In genomic region chr6:25637211-25637610, GRCh38 we compare ENCODE assay signal across 1 cellular context.
A peak's percentile ranks its signal among the peaks of the same experiment; 100 is the strongest.
TF ChIP-seq lines count a peak whose summit lies in the region.

No MANE protein-coding gene starts in this region.

TF ChIP-seq in HepG2, 621 proteins besides CTCF, POLR2A, EP300 and RAD21 (continued from another document and continues in another):
- TF ChIP-seq STAT6 (CRISPR knock-in tag; IDR thresholded peaks at IDR 0.05; ENCODE audit: borderline replicate concordance) = no peak
- TF ChIP-seq, protein P1, sequence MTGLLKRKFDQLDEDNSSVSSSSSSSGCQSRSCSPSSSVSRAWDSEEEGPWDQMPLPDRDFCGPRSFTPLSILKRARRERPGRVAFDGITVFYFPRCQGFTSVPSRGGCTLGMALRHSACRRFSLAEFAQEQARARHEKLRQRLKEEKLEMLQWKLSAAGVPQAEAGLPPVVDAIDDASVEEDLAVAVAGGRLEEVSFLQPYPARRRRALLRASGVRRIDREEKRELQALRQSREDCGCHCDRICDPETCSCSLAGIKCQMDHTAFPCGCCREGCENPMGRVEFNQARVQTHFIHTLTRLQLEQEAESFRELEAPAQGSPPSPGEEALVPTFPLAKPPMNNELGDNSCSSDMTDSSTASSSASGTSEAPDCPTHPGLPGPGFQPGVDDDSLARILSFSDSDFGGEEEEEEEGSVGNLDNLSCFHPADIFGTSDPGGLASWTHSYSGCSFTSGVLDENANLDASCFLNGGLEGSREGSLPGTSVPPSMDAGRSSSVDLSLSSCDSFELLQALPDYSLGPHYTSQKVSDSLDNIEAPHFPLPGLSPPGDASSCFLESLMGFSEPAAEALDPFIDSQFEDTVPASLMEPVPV (CRISPR knock-in tag; IDR thresholded peaks at IDR 0.05) = no peak
- TF ChIP-seq PCBP1 (IDR thresholded peaks at IDR 0.05; ENCODE audit: borderline replicate concordance, low read depth, low read length) = no peak
- TF ChIP-seq MTF2 (CRISPR knock-in tag; IDR thresholded peaks at IDR 0.05; ENCODE audit: borderline replicate concordance) = no peak
- no peak for TF ChIP-seq ZNF337 (CRISPR knock-in tag; IDR thresholded peaks at IDR 0.05; ENCODE audit: borderline replicate concordance, low read depth)
- TF ChIP-seq ZFP37 (CRISPR knock-in tag; IDR thresholded peaks at IDR 0.05; ENCODE audit: borderline replicate concordance) = no peak
- 0 out of 2 replicates have a peak, but pooled peaks have one; percentile 40 for TF ChIP-seq HOXA5 (CRISPR knock-in tag; IDR thresholded peaks at IDR 0.05)
- TF ChIP-seq RXRB (CRISPR knock-in tag; IDR thresholded peaks at IDR 0.05; ENCODE audit: borderline replicate concordance) = peak; percentile 42; the same call in 1 of the 2 replicates
- no peak for TF ChIP-seq TGIF2 (CRISPR knock-in tag; IDR thresholded peaks at IDR 0.05)
- no peak for TF ChIP-seq SETDB1 (CRISPR knock-in tag; IDR thresholded peaks at IDR 0.05; ENCODE audit: borderline replicate concordance)
- no peak for TF ChIP-seq ZNF143 (CRISPR knock-in tag; IDR thresholded peaks at IDR 0.05)
- TF ChIP-seq SOX6 (IDR thresholded peaks at IDR 0.05) = no peak
- peak; percentile 73 for TF ChIP-seq SOX6 (CRISPR knock-in tag; IDR thresholded peaks at IDR 0.05)
- TF ChIP-seq BCL6 (CRISPR knock-in tag; IDR thresholded peaks at IDR 0.05) = peak; percentile 65; the same call in 1 of the 2 replicates
- TF ChIP-seq HMG20B (CRISPR knock-in tag; conservative IDR thresholded peaks at IDR 0.05) = no peak
- no peak for TF ChIP-seq ZNF776 (CRISPR knock-in tag; IDR thresholded peaks at IDR 0.05)
- TF ChIP-seq STAG1 (CRISPR knock-in tag; IDR thresholded peaks at IDR 0.05) = 0 out of 2 replicates have a peak, but pooled peaks have one; percentile 4
- no peak for TF ChIP-seq KLF11 (CRISPR knock-in tag; IDR thresholded peaks at IDR 0.05)
- no peak for TF ChIP-seq ZNF780A (CRISPR knock-in tag; IDR thresholded peaks at IDR 0.05)
- TF ChIP-seq BCL3 (CRISPR knock-in tag; IDR thresholded peaks at IDR 0.05) = no peak
- 0 out of 2 replicates have a peak, but pooled peaks have one; percentile 10 for TF ChIP-seq RFXAP (CRISPR knock-in tag; IDR thresholded peaks at IDR 0.05; ENCODE audit: borderline replicate concordance)
- no peak for TF ChIP-seq ZSCAN9 (CRISPR knock-in tag; IDR thresholded peaks at IDR 0.05; ENCODE audit: borderline replicate concordance)
- no peak for TF ChIP-seq ZNF20 (CRISPR knock-in tag; IDR thresholded peaks at IDR 0.05)
- 0 out of 2 replicates have a peak, but pooled peaks have one; percentile 24 for TF ChIP-seq FOXO4 (CRISPR knock-in tag; conservative IDR thresholded peaks at IDR 0.05)
- TF ChIP-seq, protein P2, sequence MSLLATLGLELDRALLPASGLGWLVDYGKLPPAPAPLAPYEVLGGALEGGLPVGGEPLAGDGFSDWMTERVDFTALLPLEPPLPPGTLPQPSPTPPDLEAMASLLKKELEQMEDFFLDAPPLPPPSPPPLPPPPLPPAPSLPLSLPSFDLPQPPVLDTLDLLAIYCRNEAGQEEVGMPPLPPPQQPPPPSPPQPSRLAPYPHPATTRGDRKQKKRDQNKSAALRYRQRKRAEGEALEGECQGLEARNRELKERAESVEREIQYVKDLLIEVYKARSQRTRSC (CRISPR knock-in tag; IDR thresholded peaks at IDR 0.05; ENCODE audit: low read depth) = no peak
- no peak for TF ChIP-seq ZBTB2 (CRISPR knock-in tag; IDR thresholded peaks at IDR 0.05; ENCODE audit: low read depth)
- TF ChIP-seq ZBTB39 (CRISPR knock-in tag; IDR thresholded peaks at IDR 0.05) = no peak
- TF ChIP-seq ZFP36L2 (CRISPR knock-in tag; IDR thresholded peaks at IDR 0.05) = no peak
- peak; percentile 62; the same call in 1 of the 2 replicates for TF ChIP-seq ISL2 (CRISPR knock-in tag; IDR thresholded peaks at IDR 0.05)
- TF ChIP-seq MED8 (CRISPR knock-in tag; IDR thresholded peaks at IDR 0.05; ENCODE audit: insufficient replicate concordance) = no peak
- TF ChIP-seq ZNF142 (CRISPR knock-in tag; IDR thresholded peaks at IDR 0.05) = no peak
- TF ChIP-seq TFAP4 (IDR thresholded peaks at IDR 0.05; ENCODE audit: borderline replicate concordance, low read depth) = no peak
- TF ChIP-seq PTBP1 (IDR thresholded peaks at IDR 0.05; ENCODE audit: low read depth, low read length, poor library complexity, severe bottlenecking) = no peak
- TF ChIP-seq ZFY (CRISPR knock-in tag; IDR thresholded peaks at IDR 0.05) = no peak
- no peak for TF ChIP-seq SOX13 (IDR thresholded peaks at IDR 0.05)
- TF ChIP-seq SOX13 (CRISPR knock-in tag; conservative IDR thresholded peaks at IDR 0.05 in 1 of 2, IDR thresholded peaks at IDR 0.05 in 1 of 2) = peak in 1 of 2 experiments; percentile 87; a peak in 2 of 4 replicates
